In the genomic region with DNA sequence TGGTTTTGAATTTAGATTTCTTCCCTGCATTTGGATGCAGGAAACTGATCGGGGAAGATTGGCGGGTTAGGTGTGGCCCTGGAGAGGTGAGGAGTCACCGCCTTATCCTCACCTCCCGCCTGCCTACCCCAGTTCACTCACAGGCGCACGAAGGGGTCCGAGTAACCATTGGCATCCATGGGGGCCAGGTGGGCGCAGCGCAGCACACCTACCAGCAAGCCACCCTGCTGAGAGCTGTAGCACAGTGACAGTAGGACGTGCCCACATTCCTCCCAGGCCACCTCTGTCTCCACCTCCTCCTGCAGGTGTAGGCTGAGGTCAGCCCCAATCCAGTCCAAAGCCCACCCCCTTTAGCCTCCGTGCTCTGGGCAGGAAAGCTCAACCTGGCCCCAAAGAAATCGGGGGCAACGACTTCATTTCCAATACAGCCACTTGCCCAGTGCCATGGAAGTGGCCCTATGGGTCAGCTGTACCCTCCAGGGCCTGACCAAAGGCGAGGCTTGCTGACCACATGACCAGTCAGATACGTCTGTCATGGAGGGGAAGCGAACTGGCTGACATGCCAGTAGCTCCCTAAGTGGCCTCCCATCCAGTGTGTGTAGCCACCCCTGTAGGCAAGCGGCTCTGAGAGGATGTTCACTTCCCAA, we compare ENCODE assay signal across 1 cellular context.
TF ChIP-seq lines count a peak whose summit lies in the region.

No MANE protein-coding gene starts in this region.

TF ChIP-seq in H1, 55 proteins besides CTCF, POLR2A, EP300 and RAD21:
- no peak for TF ChIP-seq EGR1 (IDR thresholded peaks at IDR 0.05; ENCODE audit: borderline replicate concordance, low read depth, low read length)
- no peak for TF ChIP-seq SP1 (IDR thresholded peaks at IDR 0.05; ENCODE audit: low read depth, low read length)
- TF ChIP-seq ASH2L (IDR thresholded peaks at IDR 0.05; ENCODE audit: low read length) = no peak
